Comparison of ENCODE assay signal across 19 cellular contexts in genomic region chr3:115912372-115912771, GRCh38.
DNase-seq lines count a peak whose midpoint lies in the region; ATAC-seq and TF ChIP-seq lines count a peak whose summit lies in the region.
"Had no signal": no experiment of that assay in that cellular context is flagged by ENCODE, and none has a peak within 500 bp of the region (broad histone marks: within the 10 kb centered on the region; RNA-seq: fewer than 3 reads in every experiment).

No MANE protein-coding gene starts in this region.

- no peaks in the 10 kb centered on the region for H3K9me3 ChIP-seq in adrenal gland (replicated peaks in 1 of 3)
- H3K9me3 ChIP-seq: gastrocnemius medialis, Peyer's patch had no signal

- no peaks in the 10 kb centered on the region for H3K27me3 ChIP-seq in adrenal gland
- H3K27me3 ChIP-seq: gastrocnemius medialis, Peyer's patch had no signal

- POLR2A ChIA-PET in GM10248 (lab: Yijun Ruan, JAX) = no interaction called here

- H3K4me1 ChIP-seq in adrenal gland (replicated peaks in 1 of 2) = no peaks in the 10 kb centered on the region
- H3K4me1 ChIP-seq: gastrocnemius medialis, Peyer's patch had no signal

- H3K36me3 Mint-ChIP-seq in natural killer cell = no peaks in the 10 kb centered on the region
- H3K36me3 Mint-ChIP-seq: naive thymus-derived CD8-positive, alpha-beta T cell; stimulated activated naive B cell treated with anti-CD40 and anti-IgM and Interleukin-4, amounts not matched to agents 10 μg/mL and 1 μg/mL and 100 μg/mL, for 72 hours; type B pancreatic cell had no signal

- no peaks in the 10 kb centered on the region for H3K27me3 Mint-ChIP-seq in natural killer cell (ENCODE audit: low read depth in 2 of 2)
- H3K27me3 Mint-ChIP-seq: progenitor cell of endocrine pancreas; stimulated activated naive B cell treated with anti-CD40 and anti-IgM and Interleukin-4, amounts not matched to agents 10 μg/mL and 1 μg/mL and 100 μg/mL, for 72 hours; type B pancreatic cell had no signal

- no peak for TF ChIP-seq CTCF in adrenal gland (IDR thresholded peaks at IDR 0.05)
- TF ChIP-seq CTCF in natural killer cell (IDR thresholded peaks at IDR 0.05) = no peak
- TF ChIP-seq CTCF in GM10248 (IDR thresholded peaks at IDR 0.05; ENCODE audit: control extremely low read depth, extremely low read depth, low read depth, missing control alignments) = no peak

- H3K4me3 ChIP-seq in adrenal gland = no peak overlapping the region
- H3K4me3 ChIP-seq: gastrocnemius medialis, Peyer's patch had no signal

- 18 to 27% (median 24%) methylated on average over 2 of the region's 2 CpGs for WGBS in adrenal gland, 4 donors

- TF ChIP-seq POLR2A in adrenal gland (IDR thresholded peaks at IDR 0.05) = no peak

- H3K27ac ChIP-seq in adrenal gland = no peak overlapping the region
- H3K27ac ChIP-seq: gastrocnemius medialis, Peyer's patch had no signal

- no peak overlapping the region for H3K27ac Mint-ChIP-seq in natural killer cell
- H3K27ac Mint-ChIP-seq: CD4-positive, alpha-beta T cell; naive thymus-derived CD8-positive, alpha-beta T cell; progenitor cell of endocrine pancreas; stimulated activated naive B cell treated with anti-CD40 and anti-IgM and Interleukin-4, amounts not matched to agents 10 μg/mL and 1 μg/mL and 100 μg/mL, for 72 hours; type B pancreatic cell had no signal

- CTCF ChIA-PET in GM10248 (lab: Yijun Ruan, JAX) = no interaction called here

- intact Hi-C loops in adrenal gland (cut with DNase I) = no loop called here
- intact Hi-C loops in natural killer cell (cut with micrococcal nuclease) = no loop called here

- no peak overlapping the region for H3K4me3 Mint-ChIP-seq in natural killer cell
- H3K4me3 Mint-ChIP-seq: CD4-positive, alpha-beta T cell; naive thymus-derived CD8-positive, alpha-beta T cell; stimulated activated naive B cell treated with anti-CD40 and anti-IgM and Interleukin-4, amounts not matched to agents 10 μg/mL and 1 μg/mL and 100 μg/mL, for 72 hours; type B pancreatic cell had no signal

- peak; percentile 5 for DNase-seq in AG08396 (ENCODE audit: low spot score)
- peak; percentile 44 to 83 (median 68) for DNase-seq in adrenal gland
- DNase-seq in globus pallidus (ENCODE audit: low spot score) = peak; percentile 35
- peak; percentile 17 for DNase-seq in mucosa of gallbladder (ENCODE audit: low spot score)
- DNase-seq in natural killer cell = no peak
- DNase-seq in stimulated activated CD4-positive, alpha-beta T cell treated with anti-CD3 and anti-CD28 coated beads, Interleukin-1b, Interleukin-23, amount 100 ng/mL, for 48 hours = no peak
- no peak for DNase-seq in GM10248 (ENCODE audit: extremely low spot score)
- DNase-seq: activated CD4-positive, alpha-beta T cell treated with anti-CD3 and anti-CD28 coated beads for 48 hours; activated effector memory CD4-positive, alpha-beta T cell treated with Interleukin-2 at 50 U/mL for 16 hours; CD4-positive, alpha-beta T cell; naive thymus-derived CD8-positive, alpha-beta T cell; NCI-H1417 treated with DMSO at 0.1 percent for 48 hours; NCI-H2227 treated with DMSO at 0.1 percent for 48 hours; stimulated activated naive B cell treated with anti-CD40 and anti-IgM and Interleukin-4, amounts not matched to agents 10 μg/mL and 1 μg/mL and 100 μg/mL, for 72 hours had no signal

- H3K36me3 ChIP-seq in adrenal gland (replicated peaks in 1 of 2) = no peaks in the 10 kb centered on the region
- H3K36me3 ChIP-seq: gastrocnemius medialis, Peyer's patch had no signal

- peaks cover 4 to 7% of the 10 kb centered on the region in 2 donors for H3K9me3 Mint-ChIP-seq in natural killer cell
- H3K9me3 Mint-ChIP-seq: CD4-positive, alpha-beta T cell; stimulated activated naive B cell treated with anti-CD40 and anti-IgM and Interleukin-4, amounts not matched to agents 10 μg/mL and 1 μg/mL and 100 μg/mL, for 72 hours had no signal

- ATAC-seq in natural killer cell (no peak), HG02571 (IDR thresholded peaks at IDR 0.05; ENCODE audit: unreplicated experiment) (no peak)
- ATAC-seq: gastrocnemius medialis; naive thymus-derived CD8-positive, alpha-beta T cell; stimulated activated naive B cell treated with anti-CD40 and anti-IgM and Interleukin-4, amounts not matched to agents 10 μg/mL and 1 μg/mL and 100 μg/mL, for 72 hours had no signal

- H3K4me1 Mint-ChIP-seq in natural killer cell = no peaks in the 10 kb centered on the region
- H3K4me1 Mint-ChIP-seq: naive thymus-derived CD8-positive, alpha-beta T cell; stimulated activated naive B cell treated with anti-CD40 and anti-IgM and Interleukin-4, amounts not matched to agents 10 μg/mL and 1 μg/mL and 100 μg/mL, for 72 hours had no signal

Comparison
In these comparisons a context has a peak if more than half of its experiments do, and no peak if none do; other contexts are left out.
1. DNase-seq: peak in AG08396 (single experiment), adrenal gland (7 of 7), globus pallidus (single experiment) and mucosa of gallbladder (single experiment); none in natural killer cell (single experiment), stimulated activated CD4-positive, alpha-beta T cell treated with anti-CD3 and anti-CD28 coated beads, Interleukin-1b, Interleukin-23, amount 100 ng/mL, for 48 hours (single experiment) and GM10248 (single experiment).